ENCODE assay signal across 1 cellular context in genomic region chr12:130761537-130762318, GRCh38.
TF ChIP-seq lines count a peak whose summit lies in the region.

No MANE protein-coding gene starts in this region.

TF ChIP-seq in HCT116, 20 proteins besides CTCF, POLR2A, EP300 and RAD21 (continued from another document):
- TF ChIP-seq, protein P1, sequence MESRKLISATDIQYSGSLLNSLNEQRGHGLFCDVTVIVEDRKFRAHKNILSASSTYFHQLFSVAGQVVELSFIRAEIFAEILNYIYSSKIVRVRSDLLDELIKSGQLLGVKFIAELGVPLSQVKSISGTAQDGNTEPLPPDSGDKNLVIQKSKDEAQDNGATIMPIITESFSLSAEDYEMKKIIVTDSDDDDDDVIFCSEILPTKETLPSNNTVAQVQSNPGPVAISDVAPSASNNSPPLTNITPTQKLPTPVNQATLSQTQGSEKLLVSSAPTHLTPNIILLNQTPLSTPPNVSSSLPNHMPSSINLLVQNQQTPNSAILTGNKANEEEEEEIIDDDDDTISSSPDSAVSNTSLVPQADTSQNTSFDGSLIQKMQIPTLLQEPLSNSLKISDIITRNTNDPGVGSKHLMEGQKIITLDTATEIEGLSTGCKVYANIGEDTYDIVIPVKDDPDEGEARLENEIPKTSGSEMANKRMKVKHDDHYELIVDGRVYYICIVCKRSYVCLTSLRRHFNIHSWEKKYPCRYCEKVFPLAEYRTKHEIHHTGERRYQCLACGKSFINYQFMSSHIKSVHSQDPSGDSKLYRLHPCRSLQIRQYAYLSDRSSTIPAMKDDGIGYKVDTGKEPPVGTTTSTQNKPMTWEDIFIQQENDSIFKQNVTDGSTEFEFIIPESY (IDR thresholded peaks at IDR 0.05; ENCODE audit: extremely low read depth, insufficient replicate concordance, low read length): no peak
- TF ChIP-seq ZFX (IDR thresholded peaks at IDR 0.05): no peak
- no peak for TF ChIP-seq POLR2AphosphoS5 (IDR thresholded peaks at IDR 0.05; ENCODE audit: low read depth, low read length)
